In genomic region chr4:48090621-48091020, GRCh38 we compare ENCODE assay signal across 21 cellular contexts.
"Had no signal": no experiment of that assay in that cellular context is flagged by ENCODE, and none has a peak within 500 bp of the region (broad histone marks: within the 10 kb centered on the region; RNA-seq: fewer than 3 reads in every experiment).

No MANE protein-coding gene starts in this region.

- H3K4me3 ChIP-seq: adrenal gland, coronary artery, gastrocnemius medialis, heart right ventricle, left ventricle myocardium inferior, prostate gland, right lobe of liver had no signal

- ATAC-seq: activated T-helper 17 cell treated with anti-CD3 and anti-CD28 coated beads, Interleukin-2, amount 50 U/mL, for 72 hours; gastrocnemius medialis; heart right ventricle; right lobe of liver; stimulated activated memory B cell treated with anti-CD40 and anti-IgM and Interleukin-4, amounts not matched to agents 10 μg/mL and 1 μg/mL and 100 μg/mL, for 72 hours had no signal

- H3K36me3 ChIP-seq: adrenal gland, gastrocnemius medialis, left ventricle myocardium inferior, prostate gland, right lobe of liver had no signal

- FAIRE-seq: endothelial cell of umbilical vein, kidney had no signal

- H3K4me1 ChIP-seq: adrenal gland, gastrocnemius medialis, heart right ventricle, left ventricle myocardium inferior, prostate gland, right lobe of liver had no signal

- H3K9me3 ChIP-seq: adrenal gland, gastrocnemius medialis, heart right ventricle, left ventricle myocardium inferior, prostate gland, right lobe of liver had no signal

- DNase-seq: activated CD4-positive, alpha-beta T cell treated with anti-CD3 and anti-CD28 coated beads, Interleukin-2, amount 10 ng/mL, durations not matched to agents 7 days and 5 days; activated CD4-positive, CD25-positive, alpha-beta regulatory T cell; activated CD8-positive, alpha-beta memory T cell treated with anti-CD3 and anti-CD28 coated beads for 24 hours; activated naive CD4-positive, alpha-beta T cell treated with anti-CD3 and anti-CD28 coated beads, Interleukin-2, amount 50 U/mL, for 16 hours; adrenal gland; caudate nucleus; effector CD4-positive, alpha-beta T cell; gastrocnemius medialis; heart right ventricle; kidney; left ventricle myocardium inferior; mesendoderm; right lobe of liver; stimulated activated CD4-positive, alpha-beta T cell treated with anti-CD3 and anti-CD28 coated beads, Interleukin-1b, Interleukin-23, amount 100 ng/mL, for 48 hours; substantia nigra; trophoblast cell had no signal

- H3K27me3 ChIP-seq: adrenal gland, gastrocnemius medialis, right lobe of liver had no signal

- H3K27ac ChIP-seq: adrenal gland, coronary artery, gastrocnemius medialis, heart right ventricle, left ventricle myocardium inferior, prostate gland, right lobe of liver had no signal
